In genomic region chr7:158735935-158736334, GRCh38 we compare ENCODE assay signal across 21 cellular contexts.
"Had no signal": no experiment of that assay in that cellular context is flagged by ENCODE, and none has a peak within 500 bp of the region (broad histone marks: within the 10 kb centered on the region; RNA-seq: fewer than 3 reads in every experiment).

No MANE protein-coding gene starts in this region.

- H3K9me3 ChIP-seq: tibial artery, uterus had no signal

- H3K4me2 ChIP-seq: hepatocyte had no signal

- H3K27ac ChIP-seq: foreskin keratinocyte, hepatocyte, tibial artery, uterus had no signal

- H3K27me3 Mint-ChIP-seq: activated CD4-positive, alpha-beta T cell treated with anti-CD3 and anti-CD28 coated beads, Interleukin-2, amount 10 ng/mL, durations not matched to agents 7 days and 5 days; activated T-helper 17 cell treated with anti-CD3 and anti-CD28 coated beads, Interleukin-2, amount 50 U/mL, for 72 hours; brain had no signal

- H3K27me3 ChIP-seq: dorsolateral prefrontal cortex, foreskin keratinocyte, hepatocyte, tibial artery, uterus had no signal

- H3K79me2 ChIP-seq: hepatocyte had no signal

- H3K4me1 Mint-ChIP-seq: activated T-helper 17 cell treated with anti-CD3 and anti-CD28 coated beads, Interleukin-2, amount 50 U/mL, for 72 hours had no signal

- H3K4me3 Mint-ChIP-seq: activated CD4-positive, alpha-beta T cell treated with anti-CD3 and anti-CD28 coated beads, Interleukin-2, amount 10 ng/mL, durations not matched to agents 7 days and 5 days; activated naive CD4-positive, alpha-beta T cell treated with anti-CD3 and anti-CD28 coated beads for 36 hours; activated T-helper 17 cell treated with anti-CD3 and anti-CD28 coated beads, Interleukin-2, amount 50 U/mL, for 72 hours; brain; nephron had no signal

- H3K36me3 ChIP-seq: uterus had no signal

- H2AFZ ChIP-seq: hepatocyte had no signal

- FAIRE-seq: colon had no signal

- H3K4me1 ChIP-seq: foreskin keratinocyte, tibial artery, uterus had no signal

- H3K9me3 Mint-ChIP-seq: activated CD4-positive, alpha-beta T cell treated with anti-CD3 and anti-CD28 coated beads, Interleukin-2, amount 10 ng/mL, durations not matched to agents 7 days and 5 days; activated naive CD4-positive, alpha-beta T cell treated with anti-CD3 and anti-CD28 coated beads for 36 hours; activated T-helper 17 cell treated with anti-CD3 and anti-CD28 coated beads, Interleukin-2, amount 50 U/mL, for 72 hours; brain; nephron had no signal

- DNase-seq: activated CD4-positive, alpha-beta T cell treated with anti-CD3 and anti-CD28 coated beads, Interleukin-2, amount 10 ng/mL, durations not matched to agents 7 days and 5 days; activated naive CD4-positive, alpha-beta T cell treated with anti-CD3 and anti-CD28 coated beads for 36 hours; activated T-cell treated with anti-CD3 and anti-CD28 coated beads for 4 hours; central memory CD4-positive, alpha-beta T cell; dorsolateral prefrontal cortex; foreskin keratinocyte; mesendoderm; nucleus accumbens; posterior cingulate gyrus; retina; stimulated activated naive CD8-positive, alpha-beta T cell treated with anti-CD3 and anti-CD28 coated beads, Interleukin-15, Interleukin-2, amounts not matched to agents 100 U/mL and 50 U/mL, for 24 hours; substantia nigra; T-helper 1 cell; T1000; tibial artery; uterus had no signal

- ATAC-seq: activated T-helper 17 cell treated with anti-CD3 and anti-CD28 coated beads, Interleukin-2, amount 50 U/mL, for 72 hours; foreskin keratinocyte; stimulated activated naive CD8-positive, alpha-beta T cell treated with anti-CD3 and anti-CD28 coated beads, Interleukin-15, Interleukin-2, amounts not matched to agents 100 U/mL and 50 U/mL, for 24 hours had no signal

- H3K27ac Mint-ChIP-seq: activated naive CD4-positive, alpha-beta T cell treated with anti-CD3 and anti-CD28 coated beads for 36 hours; activated T-helper 17 cell treated with anti-CD3 and anti-CD28 coated beads, Interleukin-2, amount 50 U/mL, for 72 hours; brain had no signal

- H3K4me3 ChIP-seq: dorsolateral prefrontal cortex, hepatocyte, tibial artery, uterus had no signal
